ENCODE assay signal across 8 cellular contexts in the genomic region with DNA sequence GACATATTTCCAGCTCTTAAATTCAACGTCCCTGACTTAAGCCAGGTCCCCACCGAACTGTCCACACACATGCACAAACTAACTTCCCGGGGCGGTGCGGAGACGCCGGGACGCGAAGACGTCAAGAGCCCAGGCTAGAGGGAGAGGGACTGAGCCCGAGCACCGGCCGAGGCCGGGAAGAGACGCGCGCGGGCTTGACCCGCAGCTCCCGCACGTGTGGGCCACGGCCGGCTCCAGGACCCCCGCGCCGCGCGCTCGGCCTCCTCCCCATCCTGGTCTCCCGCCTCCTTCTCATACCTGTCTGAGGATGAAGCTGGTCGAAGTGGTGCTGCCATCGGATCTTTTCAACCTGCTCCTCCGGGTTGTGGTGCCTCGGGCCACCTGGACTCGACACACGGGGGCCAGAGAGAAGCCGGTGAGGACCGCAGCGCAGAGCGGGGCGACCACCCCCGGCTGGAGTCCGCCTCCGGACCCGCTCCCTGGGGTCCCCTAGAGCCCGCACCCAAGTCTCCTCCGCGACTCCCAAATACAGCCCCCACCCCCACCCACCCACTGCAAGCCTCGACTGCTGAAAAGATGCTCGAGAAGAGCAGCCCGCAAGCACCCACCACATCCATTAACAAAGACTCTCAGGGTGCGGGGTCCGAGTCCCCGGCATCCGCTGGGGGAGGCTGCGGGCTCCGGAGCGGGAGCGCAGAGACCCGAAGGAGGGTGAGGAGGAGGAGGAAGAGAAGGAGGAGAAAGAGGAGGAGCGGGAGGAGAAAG. TPM values are rescaled to one million over a fixed set of nuclear protein-coding genes. Genes with fewer than 3 reads are reported as not detected.
DNase-seq lines count a peak whose midpoint lies in the region; ATAC-seq and TF ChIP-seq lines count a peak whose summit lies in the region.

No MANE protein-coding gene starts in this region.

- H3K4me3 ChIP-seq in SJCRH30, result peak overlapping the region; percentile 62
- H3K4me3 ChIP-seq in mucosa of rectum (ENCODE audit: low read length in 2 of 2), result peak overlapping the region; percentile 55 to 69
- peak overlapping the region; percentile 42 to 79 for H3K4me3 ChIP-seq in aorta (ENCODE audit: low read length in 2 of 2)

- H3K36me3 Mint-ChIP-seq in CD14-positive monocyte, result peaks cover 5 to 8% of the 10 kb centered on the region in 2 donors
- peaks cover 2% of the 10 kb centered on the region for H3K36me3 Mint-ChIP-seq in effector memory CD8-positive, alpha-beta T cell (ENCODE audit: insufficient read depth)

- H3K9me3 Mint-ChIP-seq in CD14-positive monocyte, result peaks cover 0 to 18% (median 3%) of the 10 kb centered on the region in 7 donors
- no peaks in the 10 kb centered on the region for H3K9me3 Mint-ChIP-seq in effector memory CD8-positive, alpha-beta T cell

- TF ChIP-seq CTCF in CD14-positive monocyte (IDR thresholded peaks at IDR 0.05) (no peak), GM20000 (IDR thresholded peaks at IDR 0.05; ENCODE audit: extremely low read depth, missing control alignments) (no peak)

- peaks cover 30% of the 10 kb centered on the region for H3K4me1 Mint-ChIP-seq in CD14-positive monocyte
- H3K4me1 Mint-ChIP-seq in effector memory CD8-positive, alpha-beta T cell (ENCODE audit: low read depth in 2 of 2), result peaks cover 13 to 15% of the 10 kb centered on the region in 2 donors

- no peak overlapping the region for H3K9ac ChIP-seq in mucosa of rectum (ENCODE audit: low read depth in 1 of 2, low read length in 2 of 2)

- WGBS in aorta, 2 donors, result 0 to 1% methylated on average over 60 to 61 of the region's 61 CpGs

- H3K27me3 Mint-ChIP-seq in CD14-positive monocyte (ENCODE audit: low read depth in 3 of 3), result peaks cover 25 to 47% (median 36%) of the 10 kb centered on the region in 3 donors
- H3K27me3 Mint-ChIP-seq in effector memory CD8-positive, alpha-beta T cell, result peaks cover 45 to 48% of the 10 kb centered on the region in 2 donors

- H3K4me3 Mint-ChIP-seq in CD14-positive monocyte, result peak overlapping the region; percentile 84 to 94
- peak overlapping the region; percentile 74 to 84 for H3K4me3 Mint-ChIP-seq in effector memory CD8-positive, alpha-beta T cell

- H3K4me1 ChIP-seq in SJCRH30 (peaks cover 3% of the 10 kb centered on the region; the same call in 1 of the 2 replicates), mucosa of rectum (ENCODE audit: control insufficient read depth in 2 of 2, insufficient read depth in 2 of 2, low read length in 2 of 2) (peaks cover 9 to 14% of the 10 kb centered on the region in 2 donors), aorta (ENCODE audit: control insufficient read depth in 1 of 2, insufficient read depth in 2 of 2, low read length in 2 of 2) (peaks cover 0 to 2% of the 10 kb centered on the region in 2 donors)

- H3K27ac Mint-ChIP-seq in CD14-positive monocyte, result peak overlapping the region in 3 of 7 donors; percentile 5 to 84 (median 58)
- H3K27ac Mint-ChIP-seq in effector memory CD8-positive, alpha-beta T cell, result peak overlapping the region; percentile 15 to 31

- H3K27me3 ChIP-seq in SJCRH30 (0 out of 2 replicates have a peak, but pooled peaks cover 5% of the 10 kb centered on the region), mucosa of rectum (ENCODE audit: control insufficient read depth in 2 of 2, insufficient read depth in 2 of 2, low read length in 2 of 2) (peaks cover 27 to 37% of the 10 kb centered on the region in 2 donors), aorta (ENCODE audit: control insufficient read depth in 1 of 2, insufficient read depth in 2 of 2, low read length in 1 of 2) (no peaks in the 10 kb centered on the region)

- H3K27ac ChIP-seq in SJCRH30 (no peak overlapping the region), mucosa of rectum (ENCODE audit: low read depth in 2 of 2, low read length in 2 of 2) (no peak overlapping the region), aorta (ENCODE audit: low read depth in 1 of 2, low read length in 2 of 2) (no peak overlapping the region)

- DNase-seq in CD14-positive monocyte (ENCODE audit: low spot score) (no peak), GM20000 (ENCODE audit: low spot score) (peak; percentile 71), SJCRH30 (peak in 1 of 2 experiments; percentile 13), aorta (peak; percentile 57 to 83), SKM-1 (lab: John Stamatoyannopoulos, UW; ENCODE audit: unreplicated experiment) (no peak)
- no peak for DNase-seq in effector memory CD8-positive, alpha-beta T cell

- H3K9me3 ChIP-seq in SJCRH30 (replicated peaks) (no peaks in the 10 kb centered on the region), mucosa of rectum (ENCODE audit: control insufficient read depth in 2 of 2, low read length in 2 of 2) (no peaks in the 10 kb centered on the region), aorta (ENCODE audit: control insufficient read depth, low read length) (no peaks in the 10 kb centered on the region)

- intact Hi-C loops in CD14-positive monocyte (cut with micrococcal nuclease), result loop anchor here in 1 of 2 donors (5.0 kb wide), 1 partner anchor 51 kb away; no protein-coding TSS in a partner anchor
- intact Hi-C loops in aorta (cut with DNase I), result no loop called here

- ATAC-seq in effector memory CD8-positive, alpha-beta T cell (replicated peaks), result peak; percentile 35
- ATAC-seq in aorta (ENCODE audit: low FRiP score) (peak; percentile 74), HG03460 (IDR thresholded peaks at IDR 0.05; ENCODE audit: unreplicated experiment) (no peak)

- H3K36me3 ChIP-seq in SJCRH30 (no peaks in the 10 kb centered on the region), mucosa of rectum (ENCODE audit: control insufficient read depth in 2 of 2, insufficient read depth in 2 of 2, low read length in 2 of 2) (no peaks in the 10 kb centered on the region), aorta (ENCODE audit: control insufficient read depth in 1 of 2, insufficient read depth in 2 of 2, low read length in 1 of 2) (no peaks in the 10 kb centered on the region)

RNA-seq across cellular contexts. Expression of gene CACNB4, which starts 0.6 kb away (rescaled TPM):
- polyA plus RNA-seq in CD14-positive monocyte (1 to 10 TPM in 1 of 2 donors, under 1 TPM in 1; 0.44 to 1.9 TPM), aorta (1 to 10 TPM; 1.2 to 1.5 TPM)
- 1.8 and 2.2 TPM in 2 replicates for total RNA-seq in SJCRH30 (2014; rRNA removed; shearing (Covaris generic))
- total RNA-seq in aorta, result 10 to 100 TPM in 1 of 2 donors, 1 to 10 TPM in 1; 5.0 to 14.3 TPM

Comparison
In these comparisons a context has a peak if more than half of its experiments do, and no peak if none do; other contexts are left out.
1. DNase-seq: peak in GM20000 (single experiment) and aorta (2 of 2); none in CD14-positive monocyte (single experiment), effector memory CD8-positive, alpha-beta T cell (0 of 3) and SKM-1 (single experiment).
2. Peak in every context shown above with its lines, with median percentiles within 50 percentile points of each other: H3K4me3 ChIP-seq.